18 cellular contexts compared by ENCODE assay signal in genomic region chr6:286681-287499, GRCh38. TPM values are rescaled to one million over a fixed set of nuclear protein-coding genes. Genes with fewer than 3 reads are reported as not detected.
DNase-seq lines count a peak whose midpoint lies in the region; ATAC-seq and TF ChIP-seq lines count a peak whose summit lies in the region.
"Had no signal": no experiment of that assay in that cellular context is flagged by ENCODE, and none has a peak within 500 bp of the region (broad histone marks: within the 10 kb centered on the region; RNA-seq: fewer than 3 reads in every experiment).

No MANE protein-coding gene starts in this region.

- CTCF ChIA-PET in activated CD4-positive, alpha-beta T cell treated with anti-CD3 and anti-CD28 coated beads for 36 hours (lab: Charles Lee), result interaction anchor here (0.6 to 0.7 kb wide), 4 partner anchors 59 to 392 kb away, joined by 3 read pairs; no protein-coding TSS in a partner anchor
- CTCF ChIA-PET in MCF 10A (lab: Yijun Ruan, JAX), result no interaction called here

- peaks cover 37% of the 10 kb centered on the region for H3K4me1 Mint-ChIP-seq in activated CD4-positive, alpha-beta T cell treated with anti-CD3 and anti-CD28 coated beads for 36 hours
- H3K4me1 Mint-ChIP-seq in HFFc6 (ENCODE audit: low read depth) (peaks cover 6% of the 10 kb centered on the region), MCF 10A (ENCODE audit: insufficient read depth, unreplicated experiment) (peaks cover 15% of the 10 kb centered on the region)

- no peak for DNase-seq in activated CD4-positive, alpha-beta T cell treated with anti-CD3 and anti-CD28 coated beads for 36 hours
- DNase-seq in activated CD4-positive, alpha-beta T cell treated with anti-CD3 and anti-CD28 coated beads for 48 hours, result no peak
- DNase-seq in posterior vena cava (ENCODE audit: low spot score), result peak; percentile 75
- DNase-seq in NCI-H226, result no peak
- DNase-seq in HFFc6, result no peak
- DNase-seq in MCF 10A (ENCODE audit: unreplicated experiment), result no peak
- DNase-seq: activated CD8-positive, alpha-beta memory T cell treated with anti-CD3 and anti-CD28 coated beads, Interleukin-2, amount 10 ng/mL, durations not matched to agents 7 days and 5 days; activated gamma-delta T cell; body of pancreas; DMS153; H9; left ventricle myocardium superior; NCI-H2081; small intestine; upper lobe of left lung had no signal

- no peak for ATAC-seq in activated CD4-positive, alpha-beta T cell treated with anti-CD3 and anti-CD28 coated beads for 36 hours
- ATAC-seq in GM18868 (IDR thresholded peaks at IDR 0.05; ENCODE audit: unreplicated experiment), result peak; percentile 35
- ATAC-seq: activated CD8-positive, alpha-beta memory T cell treated with anti-CD3 and anti-CD28 coated beads, Interleukin-2, amount 10 ng/mL, durations not matched to agents 7 days and 5 days; body of pancreas; left ventricle myocardium superior had no signal

- H3K9me3 ChIP-seq in OCI-LY3 (ENCODE audit: insufficient read depth, low read length), result no peaks in the 10 kb centered on the region
- H3K9me3 ChIP-seq: body of pancreas, upper lobe of left lung had no signal

- H3K27ac Mint-ChIP-seq in activated CD4-positive, alpha-beta T cell treated with anti-CD3 and anti-CD28 coated beads for 36 hours, result peak overlapping the region; percentile 43
- no peak overlapping the region for H3K27ac Mint-ChIP-seq in HFFc6
- no peak overlapping the region for H3K27ac Mint-ChIP-seq in MCF 10A (ENCODE audit: low read depth, unreplicated experiment)
- H3K27ac Mint-ChIP-seq: activated CD8-positive, alpha-beta memory T cell treated with anti-CD3 and anti-CD28 coated beads, Interleukin-2, amount 10 ng/mL, durations not matched to agents 7 days and 5 days; H9 had no signal

- peak overlapping the region; percentile 90 for H3K27ac ChIP-seq in OCI-LY3 (ENCODE audit: low read length)
- H3K27ac ChIP-seq: body of pancreas, upper lobe of left lung had no signal

- POLR2A ChIA-PET in activated CD4-positive, alpha-beta T cell treated with anti-CD3 and anti-CD28 coated beads for 36 hours (lab: Charles Lee), result no interaction called here
- POLR2A ChIA-PET in MCF 10A (lab: Yijun Ruan, JAX), result no interaction called here

- peaks cover 66% of the 10 kb centered on the region for H3K4me1 ChIP-seq in OCI-LY3 (ENCODE audit: low read length)

- no TSS peak for BruUV-seq in MCF 10A (replicated peaks; lab: Mats Ljungman, UMichigan)

- no peaks in the 10 kb centered on the region for H4K20me1 ChIP-seq in OCI-LY3 (ENCODE audit: insufficient read depth, low read length)

- intact Hi-C loops in activated CD4-positive, alpha-beta T cell treated with anti-CD3 and anti-CD28 coated beads for 36 hours (cut with DNase I, micrococcal nuclease), result no loop called here
- intact Hi-C loops in posterior vena cava (cut with DNase I), result no loop called here
- intact Hi-C loops in MCF 10A (cut with micrococcal nuclease), result no loop called here

- no peaks in the 10 kb centered on the region for H3K9me3 Mint-ChIP-seq in activated CD4-positive, alpha-beta T cell treated with anti-CD3 and anti-CD28 coated beads for 36 hours (ENCODE audit: low read depth)
- H3K9me3 Mint-ChIP-seq in HFFc6 (peaks cover 19% of the 10 kb centered on the region), MCF 10A (ENCODE audit: unreplicated experiment) (no peaks in the 10 kb centered on the region)

- no peak overlapping the region for H3K4me3 Mint-ChIP-seq in activated CD4-positive, alpha-beta T cell treated with anti-CD3 and anti-CD28 coated beads for 36 hours
- H3K4me3 Mint-ChIP-seq in HFFc6 (no peak overlapping the region), MCF 10A (ENCODE audit: unreplicated experiment) (no peak overlapping the region)
- H3K4me3 Mint-ChIP-seq: activated CD8-positive, alpha-beta memory T cell treated with anti-CD3 and anti-CD28 coated beads, Interleukin-2, amount 10 ng/mL, durations not matched to agents 7 days and 5 days; CD14-positive monocyte; H9 had no signal

- H3K27me3 ChIP-seq in OCI-LY3 (ENCODE audit: low read depth, low read length), result no peaks in the 10 kb centered on the region
- H3K27me3 ChIP-seq: body of pancreas, upper lobe of left lung had no signal

- H3K4me2 ChIP-seq in OCI-LY3 (ENCODE audit: low read length), result peak overlapping the region; percentile 79

- H3K27me3 Mint-ChIP-seq in activated CD4-positive, alpha-beta T cell treated with anti-CD3 and anti-CD28 coated beads for 36 hours, result no peaks in the 10 kb centered on the region
- peaks cover 23% of the 10 kb centered on the region for H3K27me3 Mint-ChIP-seq in HFFc6 (ENCODE audit: insufficient read depth)
- H3K27me3 Mint-ChIP-seq in MCF 10A (ENCODE audit: insufficient read depth, unreplicated experiment), result no peaks in the 10 kb centered on the region
- H3K27me3 Mint-ChIP-seq: activated CD8-positive, alpha-beta memory T cell treated with anti-CD3 and anti-CD28 coated beads, Interleukin-2, amount 10 ng/mL, durations not matched to agents 7 days and 5 days had no signal

- H3K9ac ChIP-seq in OCI-LY3 (ENCODE audit: low read length), result peak overlapping the region; percentile 92

- H3K79me2 ChIP-seq in OCI-LY3 (ENCODE audit: low read length), result peaks cover 3% of the 10 kb centered on the region; the same call in 1 of the 2 replicates

- peaks cover 13% of the 10 kb centered on the region for H3K36me3 ChIP-seq in OCI-LY3 (replicated peaks; ENCODE audit: low read depth, low read length)
- H3K36me3 ChIP-seq: upper lobe of left lung had no signal

- H2AFZ ChIP-seq in OCI-LY3 (ENCODE audit: low read depth, low read length), result 0 out of 2 replicates have a peak overlapping the region, but pooled peaks have one; percentile 19

- peak; percentile 12 for TF ChIP-seq CTCF in OCI-LY3 (IDR thresholded peaks at IDR 0.05; ENCODE audit: low read depth, low read length)
- TF ChIP-seq CTCF in HFFc6 (IDR thresholded peaks at IDR 0.05), result no peak
- TF ChIP-seq CTCF in MCF 10A (IDR thresholded peaks at IDR 0.05; ENCODE audit: unreplicated experiment), result no peak

- peak overlapping the region; percentile 44 for H3K4me3 ChIP-seq in OCI-LY3 (ENCODE audit: low read length)
- H3K4me3 ChIP-seq: body of pancreas, upper lobe of left lung had no signal

- H3K36me3 Mint-ChIP-seq in activated CD4-positive, alpha-beta T cell treated with anti-CD3 and anti-CD28 coated beads for 36 hours (ENCODE audit: low read depth), result no peaks in the 10 kb centered on the region
- H3K36me3 Mint-ChIP-seq in HFFc6 (ENCODE audit: low read depth), result no peaks in the 10 kb centered on the region
- peaks cover 5% of the 10 kb centered on the region for H3K36me3 Mint-ChIP-seq in MCF 10A (ENCODE audit: insufficient read depth, unreplicated experiment)

RNA-seq across cellular contexts. Expression of gene DUSP22, which starts 5.4 kb away (rescaled TPM):
- total RNA-seq in activated CD4-positive, alpha-beta T cell treated with anti-CD3 and anti-CD28 coated beads for 36 hours, result 10 to 100 TPM; 33.2 to 33.7 TPM
- 10 to 100 TPM; 45.7 to 51.8 TPM for total RNA-seq in posterior vena cava
- 10 to 100 TPM in 2 of 6 experiments, 1 to 10 TPM in 4; 6.8 to 11.9 (median 9.2) TPM for total RNA-seq in HFFc6 (2021; fragmentation: NEBNext Ultra II Directional; extraction: Animal tissue kit (Norgen Biotek cat#: 25700))
- 29.4 and 40.7 TPM in 2 replicates for total RNA-seq in MCF 10A (2022)
